1 cellular context compared by ENCODE assay signal in the genomic region with DNA sequence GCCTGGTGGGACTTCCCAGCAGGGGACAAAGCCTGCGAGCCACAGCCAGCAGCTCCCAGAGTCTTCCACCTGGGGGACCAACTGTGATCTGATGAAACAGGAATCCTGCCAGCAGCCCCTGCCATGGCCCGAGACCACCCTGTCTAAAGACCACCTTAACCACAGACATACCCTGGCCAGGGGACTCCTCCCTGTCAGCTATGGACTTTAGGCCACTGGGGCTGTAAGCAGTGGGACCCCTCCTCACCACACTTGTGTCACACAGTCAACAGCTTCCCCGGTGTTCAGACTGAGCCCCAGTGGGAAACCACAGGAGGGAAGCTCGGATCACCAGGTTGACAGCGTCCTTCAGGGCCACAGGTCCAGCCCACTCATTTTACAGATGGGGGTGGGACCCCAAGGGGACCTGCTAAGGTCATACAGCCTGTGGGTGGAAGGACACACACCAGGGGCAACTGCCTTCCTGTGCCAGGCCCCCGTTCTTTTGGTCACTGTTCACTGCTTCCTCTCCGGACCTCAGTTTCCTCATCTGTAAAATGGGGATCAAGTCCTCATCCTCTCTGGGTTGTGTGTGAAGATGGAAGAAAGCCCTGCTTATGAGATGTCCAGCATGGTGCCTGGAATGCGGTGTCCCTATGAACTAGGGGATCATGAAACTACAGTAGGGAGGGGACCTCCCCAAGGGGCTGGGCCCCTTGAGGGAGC.
TF ChIP-seq lines count a peak whose summit lies in the region.

No MANE protein-coding gene starts in this region.

TF ChIP-seq in K562, 482 proteins besides CTCF, POLR2A, EP300 and RAD21 (continued from another document):
- no peak for TF ChIP-seq RNF219 (CRISPR knock-in tag; IDR thresholded peaks at IDR 0.05)
- TF ChIP-seq ZNF124 (CRISPR knock-in tag; IDR thresholded peaks at IDR 0.05) = no peak
- no peak for TF ChIP-seq ZNF780A (CRISPR knock-in tag; IDR thresholded peaks at IDR 0.05)
- TF ChIP-seq NFIX (CRISPR knock-in tag; IDR thresholded peaks at IDR 0.05; ENCODE audit: low read depth) = no peak
- TF ChIP-seq BCOR (IDR thresholded peaks at IDR 0.05) = peak; percentile 100
- TF ChIP-seq, protein P1, sequence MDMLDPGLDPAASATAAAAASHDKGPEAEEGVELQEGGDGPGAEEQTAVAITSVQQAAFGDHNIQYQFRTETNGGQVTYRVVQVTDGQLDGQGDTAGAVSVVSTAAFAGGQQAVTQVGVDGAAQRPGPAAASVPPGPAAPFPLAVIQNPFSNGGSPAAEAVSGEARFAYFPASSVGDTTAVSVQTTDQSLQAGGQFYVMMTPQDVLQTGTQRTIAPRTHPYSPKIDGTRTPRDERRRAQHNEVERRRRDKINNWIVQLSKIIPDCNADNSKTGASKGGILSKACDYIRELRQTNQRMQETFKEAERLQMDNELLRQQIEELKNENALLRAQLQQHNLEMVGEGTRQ (CRISPR knock-in tag; IDR thresholded peaks at IDR 0.05) = no peak
- peak; percentile 44; the same call in 1 of the 2 replicates for TF ChIP-seq LCOR (CRISPR knock-in tag; IDR thresholded peaks at IDR 0.05)
- TF ChIP-seq STAT6 (CRISPR knock-in tag; IDR thresholded peaks at IDR 0.05) = no peak
- no peak for TF ChIP-seq DDX20 (tag; IDR thresholded peaks at IDR 0.05; ENCODE audit: low read depth)
- no peak for TF ChIP-seq PRPF4 (IDR thresholded peaks at IDR 0.05; ENCODE audit: insufficient read depth, low read depth, low read length, poor library complexity, severe bottlenecking)
- TF ChIP-seq RBM14 (IDR thresholded peaks at IDR 0.05; ENCODE audit: borderline replicate concordance, insufficient read depth, low read depth, low read length) = no peak
- no peak for TF ChIP-seq ZNF282 (CRISPR knock-in tag; IDR thresholded peaks at IDR 0.05)
- TF ChIP-seq ZNF785 (CRISPR knock-in tag; IDR thresholded peaks at IDR 0.05) = no peak
- no peak for TF ChIP-seq ZC3H4 (CRISPR knock-in tag; IDR thresholded peaks at IDR 0.05; ENCODE audit: borderline replicate concordance)
- TF ChIP-seq SRSF7 (optimal IDR thresholded peaks at IDR 0.05; ENCODE audit: low read depth, low read length) = no peak
- no peak for TF ChIP-seq ZNF583 (CRISPR knock-in tag; IDR thresholded peaks at IDR 0.05)
- no peak for TF ChIP-seq MEIS2 (IDR thresholded peaks at IDR 0.05; ENCODE audit: partially characterized antibody)
- TF ChIP-seq IRF2 (CRISPR knock-in tag; IDR thresholded peaks at IDR 0.05) = no peak
- TF ChIP-seq CHD4 (IDR thresholded peaks at IDR 0.05; ENCODE audit: insufficient read depth, insufficient replicate concordance, low read depth, low read length, poor library complexity, severe bottlenecking) = peak; percentile 99
- TF ChIP-seq MYBL2 (IDR thresholded peaks at IDR 0.05; ENCODE audit: low read depth) = no peak
- TF ChIP-seq MYBL2 (CRISPR knock-in tag; IDR thresholded peaks at IDR 0.05; ENCODE audit: borderline replicate concordance) = no peak
- TF ChIP-seq ZNF668 (CRISPR knock-in tag; IDR thresholded peaks at IDR 0.05) = peak; percentile 38; the same call in 1 of the 2 replicates
- peak in 1 of 2 experiments; percentile 28; a peak in 1 of 4 replicates for TF ChIP-seq SIN3A (IDR thresholded peaks at IDR 0.05; ENCODE audit: borderline replicate concordance in 2 of 2, control insufficient read depth in 1 of 2, low read depth in 2 of 2, low read length in 2 of 2)
- TF ChIP-seq BRD9 (IDR thresholded peaks at IDR 0.05; ENCODE audit: low read depth, partially characterized antibody) = peak; percentile 50
- 0 out of 2 replicates have a peak, but pooled peaks have one; percentile 44 for TF ChIP-seq ETV5 (CRISPR knock-in tag; IDR thresholded peaks at IDR 0.05; ENCODE audit: low read depth)
- TF ChIP-seq PPARD (CRISPR knock-in tag; IDR thresholded peaks at IDR 0.05) = no peak
- no peak for TF ChIP-seq CGGBP1 (CRISPR knock-in tag; IDR thresholded peaks at IDR 0.05)
- peak; percentile 64; the same call in 1 of the 2 replicates for TF ChIP-seq CC2D1A (IDR thresholded peaks at IDR 0.05)
- TF ChIP-seq THRA (IDR thresholded peaks at IDR 0.05) = no peak
- TF ChIP-seq CBFB (CRISPR knock-in tag; IDR thresholded peaks at IDR 0.05) = 0 out of 2 replicates have a peak, but pooled peaks have one; percentile 56
- no peak for TF ChIP-seq HBP1 (CRISPR knock-in tag; IDR thresholded peaks at IDR 0.05)
- no peak for TF ChIP-seq XRCC4 (IDR thresholded peaks at IDR 0.05; ENCODE audit: extremely low read depth, insufficient read depth, insufficient read length)
- TF ChIP-seq SIX5 (IDR thresholded peaks at IDR 0.05; ENCODE audit: borderline replicate concordance in 1 of 2, insufficient read depth in 1 of 2, low read depth in 1 of 2, low read length in 2 of 2) = no peak
- TF ChIP-seq ZNF239 (CRISPR knock-in tag; IDR thresholded peaks at IDR 0.05) = no peak
- peak; percentile 99 for TF ChIP-seq HDAC2 (IDR thresholded peaks at IDR 0.05)
- TF ChIP-seq HDAC1 (IDR thresholded peaks at IDR 0.05) = peak; percentile 85 to 91
- no peak for TF ChIP-seq SMAD2 (IDR thresholded peaks at IDR 0.05; ENCODE audit: low read depth, low read length)
- peak; percentile 84 for TF ChIP-seq ETV1 (tag; conservative IDR thresholded peaks at IDR 0.05; ENCODE audit: low read depth)
- no peak for TF ChIP-seq MBD2 (IDR thresholded peaks at IDR 0.05; ENCODE audit: borderline replicate concordance, low read depth)
- no peak for TF ChIP-seq NR3C1 (CRISPR knock-in tag; IDR thresholded peaks at IDR 0.05)
- TF ChIP-seq EHMT2 (IDR thresholded peaks at IDR 0.05) = no peak
- TF ChIP-seq, protein P2, sequence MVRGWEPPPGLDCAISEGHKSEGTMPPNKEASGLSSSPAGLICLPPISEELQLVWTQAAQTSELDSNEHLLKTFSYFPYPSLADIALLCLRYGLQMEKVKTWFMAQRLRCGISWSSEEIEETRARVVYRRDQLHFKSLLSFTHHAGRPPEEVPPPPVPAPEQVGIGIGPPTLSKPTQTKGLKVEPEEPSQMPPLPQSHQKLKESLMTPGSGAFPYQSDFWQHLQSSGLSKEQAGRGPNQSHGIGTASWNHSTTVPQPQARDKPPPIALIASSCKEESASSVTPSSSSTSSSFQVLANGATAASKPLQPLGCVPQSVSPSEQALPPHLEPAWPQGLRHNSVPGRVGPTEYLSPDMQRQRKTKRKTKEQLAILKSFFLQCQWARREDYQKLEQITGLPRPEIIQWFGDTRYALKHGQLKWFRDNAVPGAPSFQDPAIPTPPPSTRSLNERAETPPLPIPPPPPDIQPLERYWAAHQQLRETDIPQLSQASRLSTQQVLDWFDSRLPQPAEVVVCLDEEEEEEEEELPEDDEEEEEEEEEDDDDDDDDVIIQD (CRISPR knock-in tag; IDR thresholded peaks at IDR 0.05) = no peak
- no peak for TF ChIP-seq CTCFL (IDR thresholded peaks at IDR 0.05; ENCODE audit: borderline replicate concordance, insufficient read depth, low read depth, low read length, poor library complexity, severe bottlenecking)
